ENCODE assay signal across 13 cellular contexts in the genomic region with DNA sequence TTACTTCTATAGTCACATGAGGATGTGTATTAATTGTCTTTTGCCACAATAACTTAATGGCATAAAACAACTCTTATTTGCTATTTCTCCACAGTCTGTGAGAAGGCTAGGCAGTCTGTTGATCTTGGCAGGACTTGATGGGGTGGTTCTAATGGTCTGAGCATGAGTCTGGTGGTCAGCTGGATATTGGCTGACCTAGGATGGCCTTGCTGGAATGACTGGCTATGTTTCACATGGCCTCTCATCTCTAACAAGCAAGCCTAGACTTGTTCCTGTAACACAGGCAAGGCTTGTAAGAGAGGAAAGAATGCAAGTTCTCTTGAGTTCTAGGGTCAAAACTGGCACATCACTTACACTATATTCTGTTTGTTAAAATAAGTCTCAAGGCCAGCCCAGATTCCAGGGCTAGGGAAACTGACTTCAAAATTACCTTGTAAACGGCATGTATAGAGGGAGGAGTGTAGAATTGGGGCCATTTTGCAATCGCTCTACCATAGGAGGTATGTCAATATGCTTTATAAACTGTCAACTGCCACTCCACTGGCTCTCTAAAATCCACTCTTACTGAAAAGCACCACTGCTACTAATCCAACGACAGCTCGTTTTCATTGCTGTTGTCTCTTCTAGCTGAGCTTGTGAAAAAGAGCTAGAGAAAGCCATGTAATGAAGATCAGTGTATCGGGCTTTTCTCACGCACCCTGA.
DNase-seq lines count a peak whose midpoint lies in the region; TF ChIP-seq lines count a peak whose summit lies in the region.
"Had no signal": no experiment of that assay in that cellular context is flagged by ENCODE, and none has a peak within 500 bp of the region (broad histone marks: within the 10 kb centered on the region; RNA-seq: fewer than 3 reads in every experiment).

No MANE protein-coding gene starts in this region.

- TF ChIP-seq CTCF in brain (conservative IDR thresholded peaks at IDR 0.05) (no peak), tibial nerve (IDR thresholded peaks at IDR 0.05) (no peak)

- peak overlapping the region; percentile 15 to 73 (median 62) for H3K27ac Mint-ChIP-seq in brain
- H3K27ac Mint-ChIP-seq: IgD-negative memory B cell, memory B cell had no signal

- H3K27me3 ChIP-seq in tibial nerve, result no peaks in the 10 kb centered on the region
- H3K27me3 ChIP-seq in H7 (ENCODE audit: control insufficient read depth, insufficient read depth, low read length), result no peaks in the 10 kb centered on the region

- peaks cover 58% of the 10 kb centered on the region for H3K4me1 Mint-ChIP-seq in brain

- H3K36me3 ChIP-seq in tibial nerve (no peaks in the 10 kb centered on the region), H7 (replicated peaks; ENCODE audit: control insufficient read depth, insufficient read depth, low read length) (no peaks in the 10 kb centered on the region)

- H3K4me3 Mint-ChIP-seq in brain, result no peak overlapping the region
- H3K4me3 Mint-ChIP-seq: IgD-negative memory B cell, memory B cell had no signal

- peaks cover 0 to 41% (median 0%) of the 10 kb centered on the region in 4 donors for H3K4me1 ChIP-seq in tibial nerve

- no peaks in the 10 kb centered on the region for H3K36me3 Mint-ChIP-seq in brain
- H3K36me3 Mint-ChIP-seq: IgD-negative memory B cell had no signal

- H3K9me3 ChIP-seq in tibial nerve, result no peaks in the 10 kb centered on the region

- peak overlapping the region in 2 of 4 donors; percentile 36 to 62 for H3K27ac ChIP-seq in tibial nerve
- H3K27ac ChIP-seq: 22Rv1 had no signal

- TF ChIP-seq POLR2A in tibial nerve (IDR thresholded peaks at IDR 0.05), result no peak

- peaks cover 0 to 3% (median 0%) of the 10 kb centered on the region in 5 experiments for H3K9me3 Mint-ChIP-seq in brain
- H3K9me3 Mint-ChIP-seq: memory B cell had no signal

- no peak overlapping the region for H3K4me3 ChIP-seq in tibial nerve
- H3K4me3 ChIP-seq in H7 (ENCODE audit: insufficient read depth, low read depth, low read length), result no peak overlapping the region

- no peaks in the 10 kb centered on the region for H3K27me3 Mint-ChIP-seq in brain
- H3K27me3 Mint-ChIP-seq: IgD-negative memory B cell, memory B cell had no signal

- peak; percentile 2 for DNase-seq in NCI-H1092 treated with DMSO at 0.1 percent for 48 hours (lab: John Stamatoyannopoulos, UW)
- no peak for DNase-seq in NCI-H1092 (lab: John Stamatoyannopoulos, UW)
- peak; percentile 81 for DNase-seq in kidney glomerular epithelial cell (lab: John Stamatoyannopoulos, UW)
- peak; percentile 24 to 53 for DNase-seq in tibial nerve (ENCODE audit: low spot score in 2 of 2)
- DNase-seq in GDM1 (lab: John Stamatoyannopoulos, UW), result no peak
- DNase-seq in H7, result no peak
- DNase-seq in activated CD4-positive, CD25-positive, alpha-beta regulatory T cell treated with anti-CD3 and anti-CD28 coated beads, Interleukin-2, amount 50 U/mL, for 72 hours, result no peak
- DNase-seq: effector CD8-positive, alpha-beta T cell; substantia nigra had no signal

- TF ChIP-seq EP300 in tibial nerve (IDR thresholded peaks at IDR 0.05), result peak in 1 of 2 donors; percentile 63

- 61 to 72% methylated on average over 6 of the region's 6 CpGs for WGBS in tibial nerve, 2 donors

Comparison
In these comparisons a context has a peak if more than half of its experiments do, and no peak if none do; other contexts are left out.
1. DNase-seq: peak in NCI-H1092 treated with DMSO at 0.1 percent for 48 hours (single experiment), kidney glomerular epithelial cell (single experiment) and tibial nerve (2 of 2); none in NCI-H1092 (single experiment), GDM1 (single experiment), H7 (single experiment) and activated CD4-positive, CD25-positive, alpha-beta regulatory T cell treated with anti-CD3 and anti-CD28 coated beads, Interleukin-2, amount 50 U/mL, for 72 hours (single experiment).